ENCODE assay signal across 6 cellular contexts in the genomic region with DNA sequence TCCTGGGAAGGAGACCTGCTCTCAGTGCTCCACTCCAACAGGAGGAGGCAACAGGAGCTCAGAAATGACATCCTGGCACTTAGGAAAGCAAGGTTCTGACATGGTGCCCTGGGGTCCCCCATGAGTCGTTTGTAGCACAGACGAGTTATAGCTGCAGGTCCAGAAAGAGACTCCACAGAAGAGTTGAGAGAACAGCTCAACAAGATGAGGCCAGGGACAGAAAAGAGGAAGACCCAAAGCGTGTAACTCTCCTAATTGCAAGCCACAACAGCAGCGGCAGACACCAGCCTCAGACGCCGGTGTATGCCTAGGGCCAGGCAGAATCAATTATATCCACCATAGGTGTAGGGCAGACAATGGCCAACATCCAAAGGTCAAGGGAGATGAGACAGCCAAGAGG. TPM values are rescaled to one million over a fixed set of nuclear protein-coding genes. Genes with fewer than 3 reads are reported as not detected.
"Had no signal": no experiment of that assay in that cellular context is flagged by ENCODE, and none has a peak within 500 bp of the region (broad histone marks: within the 10 kb centered on the region; RNA-seq: fewer than 3 reads in every experiment).

No MANE protein-coding gene starts in this region.

RNA-seq across cellular contexts. Expression of a gene that starts 5.9 kb away (rescaled TPM):
- total RNA-seq: GM23248, H4, H7, HFFc6, IMR-90, K562 had no signal
- polyA plus RNA-seq: GM23248, IMR-90, K562 had no signal
